19 cellular contexts compared by ENCODE assay signal in the genomic region with DNA sequence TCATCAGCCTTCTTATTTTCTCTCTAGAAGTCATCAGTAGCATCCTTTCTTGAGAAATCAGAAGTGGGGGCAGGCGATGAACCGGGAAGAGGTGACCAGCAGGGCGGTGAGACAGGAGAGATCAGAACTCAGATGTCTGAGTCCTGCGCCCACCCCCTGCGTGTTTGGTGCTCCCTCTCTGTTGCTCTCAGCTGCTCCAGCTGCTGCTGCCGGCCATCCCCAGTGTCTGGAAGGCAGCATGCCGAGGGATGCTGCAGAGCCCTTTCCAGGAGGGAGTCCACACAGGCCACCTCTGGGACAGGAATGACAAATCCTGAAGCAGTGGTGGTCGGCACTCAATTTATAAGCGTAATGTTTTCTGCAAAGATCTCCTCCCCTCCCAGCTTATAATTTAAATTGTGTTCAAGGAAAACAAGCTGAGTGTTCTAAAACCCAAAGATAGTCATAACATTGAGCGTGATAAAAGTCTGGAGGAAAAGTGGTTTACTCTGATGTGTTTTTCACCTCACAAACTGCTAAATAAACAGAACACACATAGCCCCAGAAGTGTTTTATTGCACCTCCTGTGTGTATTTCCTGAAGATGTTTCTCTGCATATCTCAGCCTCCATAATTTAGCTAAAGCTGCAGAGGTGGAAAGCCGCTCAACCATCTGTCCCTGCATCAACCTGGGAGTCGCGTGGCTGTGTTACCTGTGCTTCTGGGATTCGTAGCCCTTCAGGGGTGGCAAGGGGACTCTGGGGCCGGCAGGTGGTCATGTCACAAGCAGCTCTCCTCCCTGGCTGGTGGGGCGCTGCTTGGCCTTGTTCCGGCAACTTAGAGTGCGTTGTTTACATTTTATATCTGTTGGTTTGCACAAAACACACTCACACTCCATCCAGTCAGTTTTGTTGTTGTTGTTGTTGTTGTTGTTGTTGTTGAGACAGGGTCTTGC.
DNase-seq lines count a peak whose midpoint lies in the region; ATAC-seq and TF ChIP-seq lines count a peak whose summit lies in the region.
"Had no signal": no experiment of that assay in that cellular context is flagged by ENCODE, and none has a peak within 500 bp of the region (broad histone marks: within the 10 kb centered on the region; RNA-seq: fewer than 3 reads in every experiment).

No MANE protein-coding gene starts in this region.

- no TSS peak for BruUV-seq in Panc1 (replicated peaks; lab: Mats Ljungman, UMichigan)

- no peaks in the 10 kb centered on the region for H3F3A ChIP-seq in GM23338 (replicated peaks; ENCODE audit: low read depth)

- no peaks in the 10 kb centered on the region for H3K9me3 Mint-ChIP-seq in GM23338
- no peaks in the 10 kb centered on the region for H3K9me3 Mint-ChIP-seq in CD14-positive monocyte
- H3K9me3 Mint-ChIP-seq: CD4-positive, alpha-beta T cell had no signal

- DNase-seq in GM23338 (ENCODE audit: low spot score), result no peak
- no peak for DNase-seq in Panc1 (ENCODE audit: low read depth, low spot score)
- DNase-seq in left colon, result peak in 1 of 2 donors; percentile 37
- peak; percentile 74 for DNase-seq in posterior vena cava (ENCODE audit: low spot score)
- DNase-seq in DMS153 treated with DMSO at 0.1 percent for 48 hours (lab: John Stamatoyannopoulos, UW; ENCODE audit: unreplicated experiment), result no peak
- no peak for DNase-seq in islet precursor cell
- no peak for DNase-seq in CD14-positive monocyte (ENCODE audit: low spot score)
- DNase-seq: CD4-positive, alpha-beta T cell; DMS153; MM.1S; NCI-H1048; NCI-H1417 treated with DMSO at 0.1 percent for 48 hours; NCI-H187; NCI-H2107; NCI-H226; NCI-H510A treated with DMSO at 0.1 percent for 48 hours; NCI-H774 had no signal

- POLR2A ChIA-PET in Panc1 (lab: Charles Lee), result interaction anchor here (0.5 kb wide), 1 partner anchor 204 kb away, joined by 3 read pairs; no protein-coding TSS in a partner anchor

- no peak overlapping the region for H3K27ac ChIP-seq in GM23338 (ENCODE audit: low read depth)
- peak overlapping the region; percentile 100 for H3K27ac ChIP-seq in Panc1 (ENCODE audit: low read length)
- H3K27ac ChIP-seq: SJSA1 had no signal

- H3K27me3 ChIP-seq in GM23338 (ENCODE audit: insufficient read depth) (no peaks in the 10 kb centered on the region), Panc1 (ENCODE audit: control insufficient read depth, insufficient read depth, low read length) (no peaks in the 10 kb centered on the region)
- H3K27me3 ChIP-seq: SJSA1 had no signal

- H3K36me3 ChIP-seq in GM23338 (ENCODE audit: insufficient read depth) (no peaks in the 10 kb centered on the region), Panc1 (ENCODE audit: control insufficient read depth, insufficient read depth, low read length) (no peaks in the 10 kb centered on the region)
- H3K36me3 ChIP-seq: SJSA1 had no signal

- ATAC-seq in GM23338, result no peak
- no peak for ATAC-seq in Panc1
- ATAC-seq in left colon, result peak; percentile 16
- ATAC-seq: Right ventricle myocardium inferior had no signal

- H3K36me3 Mint-ChIP-seq in GM23338 (ENCODE audit: low read depth) (no peaks in the 10 kb centered on the region), CD14-positive monocyte (no peaks in the 10 kb centered on the region)

- intact Hi-C loops in Panc1 (cut with micrococcal nuclease; ENCODE audit: unreplicated experiment) (loop anchor here (10.0 kb wide), 2 partner anchors 64 to 294 kb away; a partner anchor contains a TSS), left colon (cut with DNase I, micrococcal nuclease) (loop anchor here (10.0 kb wide), 2 partner anchors 304 to 374 kb away; no protein-coding TSS in a partner anchor), posterior vena cava (cut with DNase I) (loop anchor here in 1 of 2 donors (10.0 kb wide), 2 partner anchors 294 to 374 kb away; a partner anchor contains a TSS), CD14-positive monocyte (cut with micrococcal nuclease) (loop anchor here in 1 of 2 donors (10.0 kb wide), 2 partner anchors 304 to 1004 kb away; a partner anchor contains a TSS)

- no peaks in the 10 kb centered on the region for H3K79me2 ChIP-seq in GM23338 (replicated peaks; ENCODE audit: insufficient read depth)

- CTCF ChIA-PET in Panc1 (lab: Charles Lee), result no interaction called here

- peak overlapping the region; percentile 59 for H2AFZ ChIP-seq in GM23338

- H3K4me1 Mint-ChIP-seq in GM23338 (peaks cover 22% of the 10 kb centered on the region), CD14-positive monocyte (peaks cover 37% of the 10 kb centered on the region)

- no peaks in the 10 kb centered on the region for H3K9me2 ChIP-seq in GM23338 (ENCODE audit: insufficient read depth)

- no peak overlapping the region for H3K4me2 ChIP-seq in GM23338

- no peaks in the 10 kb centered on the region for H3K9me3 ChIP-seq in Panc1 (ENCODE audit: control insufficient read depth, insufficient read depth, low read depth, low read length)
- H3K9me3 ChIP-seq: SJSA1 had no signal

- H3K27me3 Mint-ChIP-seq in GM23338 (ENCODE audit: insufficient read depth, low read depth, poor library complexity) (peaks cover 8% of the 10 kb centered on the region), CD14-positive monocyte (ENCODE audit: low read depth in 3 of 3) (no peaks in the 10 kb centered on the region)

- H3K4me1 ChIP-seq in GM23338 (ENCODE audit: insufficient read depth), result 0 out of 2 replicates have a peak, but pooled peaks cover 5% of the 10 kb centered on the region
- peaks cover 51% of the 10 kb centered on the region for H3K4me1 ChIP-seq in Panc1 (ENCODE audit: control insufficient read depth, insufficient read depth, low read length)

- H3K4me3 ChIP-seq in GM23338, result no peak overlapping the region
- H3K4me3 ChIP-seq in Panc1 (ENCODE audit: low read depth in 2 of 2, low read length in 2 of 2), result no peak overlapping the region
- H3K4me3 ChIP-seq: SJSA1 had no signal

- no peak for TF ChIP-seq CTCF in GM23338 (conservative IDR thresholded peaks at IDR 0.05; ENCODE audit: low read depth in 2 of 2)
- TF ChIP-seq CTCF in Panc1 (IDR thresholded peaks at IDR 0.05), result no peak
- no peak for TF ChIP-seq CTCF in CD14-positive monocyte (IDR thresholded peaks at IDR 0.05)

- in situ Hi-C loops in Panc1 (cut with HindIII; ENCODE audit: low pct_unique_long_range_greater_than_20kb, low sequenced_read_pairs), result no loop called here

- no peak overlapping the region for H3K27ac Mint-ChIP-seq in GM23338
- peak overlapping the region in 3 of 7 donors; percentile 30 to 86 (median 37) for H3K27ac Mint-ChIP-seq in CD14-positive monocyte
- H3K27ac Mint-ChIP-seq: CD4-positive, alpha-beta T cell had no signal

- H3K4me3 Mint-ChIP-seq in GM23338 (no peak overlapping the region; the same call in 2 of the 3 replicates), CD14-positive monocyte (no peak overlapping the region)
- H3K4me3 Mint-ChIP-seq: CD4-positive, alpha-beta T cell had no signal

- H4K20me1 ChIP-seq in GM23338 (replicated peaks; ENCODE audit: insufficient read depth), result no peaks in the 10 kb centered on the region
